In the genomic region with DNA sequence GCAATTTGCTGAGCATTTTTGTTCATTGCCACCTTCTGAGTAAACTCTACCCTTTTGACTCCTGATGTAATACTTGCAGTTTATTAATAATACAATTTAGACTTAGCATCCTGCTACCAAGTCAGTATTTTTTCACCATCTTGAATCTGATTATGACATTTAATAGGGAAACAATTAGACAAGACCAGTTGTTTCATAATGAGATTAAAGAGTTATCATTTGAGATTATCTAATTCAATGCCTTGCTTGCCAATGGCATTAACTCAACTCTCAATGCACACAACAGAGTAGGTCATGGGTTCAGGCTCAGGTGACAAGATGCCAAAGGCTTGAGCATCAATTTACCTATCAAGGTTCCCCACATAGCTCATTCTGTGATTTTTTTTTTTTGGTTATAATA, we compare ENCODE assay signal across 20 cellular contexts.
"Had no signal": no experiment of that assay in that cellular context is flagged by ENCODE, and none has a peak within 500 bp of the region (broad histone marks: within the 10 kb centered on the region; RNA-seq: fewer than 3 reads in every experiment).

No MANE protein-coding gene starts in this region.

- DNase-seq: occipital lobe; ovary; posterior cingulate gyrus; psoas muscle; right cardiac atrium; right lobe of liver; sigmoid colon; small intestine; stimulated activated CD4-positive, alpha-beta T cell treated with anti-CD3 and anti-CD28 coated beads, Interleukin-15, amount 100 ng/mL, for 24 hours; stimulated activated CD4-positive, alpha-beta T cell treated with anti-CD3 and anti-CD28 coated beads, Interleukin-2, amount 100 ng/mL, for 24 hours; stimulated activated CD4-positive, alpha-beta T cell treated with anti-CD3 and anti-CD28 coated beads, Interleukin-2, amount 100 ng/mL, for 48 hours; stimulated activated CD4-positive, alpha-beta T cell treated with anti-CD3 and anti-CD28 coated beads, Interleukin-4, amount 100 ng/mL, for 24 hours; stimulated activated naive B cell treated with anti-CD40 and anti-IgM and Interleukin-4, amounts not matched to agents 10 μg/mL and 1 μg/mL and 100 μg/mL, for 72 hours; stimulated activated naive CD4-positive, alpha-beta T cell treated with Interleukin-2 at 50 U/mL for 16 hours; stomach; thyroid gland; trophoblast cell; upper lobe of left lung had no signal

- ATAC-seq: psoas muscle; right cardiac atrium; right lobe of liver; stimulated activated effector memory CD8-positive, alpha-beta T cell treated with anti-CD3 and anti-CD28 coated beads, Interleukin-12 subunit alpha, Interleukin-12 subunit beta, amount 100 ng/mL, for 72 hours; stimulated activated naive B cell treated with anti-CD40 and anti-IgM and Interleukin-4, amounts not matched to agents 10 μg/mL and 1 μg/mL and 100 μg/mL, for 72 hours had no signal

- FAIRE-seq: small intestine, urothelium cell line had no signal
